Comparison of ENCODE assay signal across 8 cellular contexts in the genomic region with DNA sequence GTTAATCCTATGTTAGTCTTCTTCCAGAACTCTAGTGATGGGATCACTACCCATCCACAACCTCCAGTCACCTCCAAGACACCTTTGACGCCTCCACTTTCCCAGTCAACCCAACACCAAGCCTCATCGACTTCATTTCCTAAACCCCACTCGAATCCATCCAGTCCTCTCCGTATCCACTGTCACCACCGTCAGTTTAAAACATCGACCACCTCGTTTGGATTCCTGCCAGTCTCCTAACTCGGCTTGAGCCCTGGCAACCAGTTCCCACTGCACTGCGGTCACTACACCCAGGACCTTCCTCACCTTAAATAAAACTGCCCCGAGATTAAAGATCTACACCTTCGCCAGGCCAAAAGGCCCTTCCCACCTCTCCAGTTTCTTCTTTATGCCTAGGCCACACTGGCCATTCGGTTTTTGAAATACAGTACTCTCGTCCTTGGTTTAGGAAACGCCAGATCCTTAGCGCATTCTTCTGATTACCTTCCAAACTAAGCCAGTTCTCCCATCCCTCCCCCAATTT. TPM values are rescaled to one million over a fixed set of nuclear protein-coding genes. Genes with fewer than 3 reads are reported as not detected.
DNase-seq lines count a peak whose midpoint lies in the region; ATAC-seq and TF ChIP-seq lines count a peak whose summit lies in the region.

No MANE protein-coding gene starts in this region.

- H3K18ac ChIP-seq in H9 (ENCODE audit: insufficient read length, low read depth, low read length) = no peak overlapping the region

- H2BK120ac ChIP-seq in H9 (ENCODE audit: low read depth, low read length, poor library complexity, severe bottlenecking) = no peak overlapping the region

- peaks cover 3% of the 10 kb centered on the region; the same call in 1 of the 2 replicates for H3K79me2 ChIP-seq in H9 (ENCODE audit: insufficient read depth, low read length)
- peaks cover 51% of the 10 kb centered on the region for H3K79me2 ChIP-seq in SK-N-SH (ENCODE audit: insufficient read depth)

- H2BK12ac ChIP-seq in H9 (ENCODE audit: insufficient read length, low read depth, low read length) = peak overlapping the region; percentile 55

- no peak overlapping the region for H3K14ac ChIP-seq in H9 (ENCODE audit: insufficient read depth, low read length)

- peaks cover 11% of the 10 kb centered on the region for H3F3A ChIP-seq in SK-N-SH (replicated peaks; ENCODE audit: insufficient read depth)

- no peaks in the 10 kb centered on the region for H4K20me1 ChIP-seq in H9 (ENCODE audit: control insufficient read depth, insufficient read depth, insufficient read length)
- no peaks in the 10 kb centered on the region for H4K20me1 ChIP-seq in SK-N-SH (ENCODE audit: insufficient read depth)

- no peaks in the 10 kb centered on the region for H3K9me3 Mint-ChIP-seq in H9

- no peak for TF ChIP-seq POLR2A in GM18505 (IDR thresholded peaks at IDR 0.05; ENCODE audit: borderline replicate concordance, extremely low read depth, insufficient read depth, insufficient read length)

- H3K9me3 ChIP-seq in H9 (ENCODE audit: control insufficient read depth, low read depth, low read length) (no peaks in the 10 kb centered on the region), SK-N-SH (no peaks in the 10 kb centered on the region)

- H3K27ac Mint-ChIP-seq in H9 = peak overlapping the region; percentile 17 to 95 (median 92); a peak in 4 of 7 replicates

- H3K36me3 Mint-ChIP-seq in H9 (ENCODE audit: insufficient read depth in 1 of 3, low read depth in 3 of 3) = no peaks in the 10 kb centered on the region

- H3K4ac ChIP-seq in H9 (ENCODE audit: low read depth, low read length) = no peak overlapping the region

- no peak for TF ChIP-seq EP300 in SK-N-SH (IDR thresholded peaks at IDR 0.05; ENCODE audit: borderline replicate concordance in 1 of 2, low read depth in 1 of 2, low read length in 1 of 2)

- peaks cover 3% of the 10 kb centered on the region for H3K79me1 ChIP-seq in H9 (ENCODE audit: insufficient read depth, low read depth, low read length, poor library complexity, severe bottlenecking)

- peak overlapping the region; percentile 85 to 92 for H3K4me3 Mint-ChIP-seq in H9

- H3K27me3 ChIP-seq in H9 (ENCODE audit: insufficient read depth, low read length) (no peaks in the 10 kb centered on the region), SK-N-SH (ENCODE audit: insufficient read depth) (no peaks in the 10 kb centered on the region)

- H3K4me2 ChIP-seq in H9 (ENCODE audit: insufficient read depth, insufficient read length, low read length) = peak overlapping the region; percentile 86
- peak overlapping the region; percentile 78 for H3K4me2 ChIP-seq in SK-N-SH

- peaks cover 11% of the 10 kb centered on the region for H3K23me2 ChIP-seq in H9 (ENCODE audit: insufficient read length, low read depth, low read length, poor library complexity, severe bottlenecking)

- no peak overlapping the region for H4K8ac ChIP-seq in H9 (replicated peaks; ENCODE audit: insufficient read length, low read depth, low read length)

- H2BK20ac ChIP-seq in H9 (ENCODE audit: low read depth, low read length, poor library complexity, severe bottlenecking) = no peak overlapping the region

- TF ChIP-seq CTCF in H9 (conservative IDR thresholded peaks at IDR 0.05) = no peak
- no peak for TF ChIP-seq CTCF in SK-N-SH (IDR thresholded peaks at IDR 0.05)
- TF ChIP-seq CTCF in foreskin fibroblast (IDR thresholded peaks at IDR 0.05; ENCODE audit: low read depth, low read length) = no peak

- H3K4me3 ChIP-seq in SK-N-SH (ENCODE audit: low read depth in 2 of 2, low read length in 1 of 2) (peak overlapping the region; percentile 81 to 96), foreskin fibroblast (ENCODE audit: low read depth in 1 of 2, low read length in 2 of 2) (peak overlapping the region; percentile 79 to 96), skeletal muscle cell (ENCODE audit: low read depth, low read length) (peak overlapping the region; percentile 93)

- no peak overlapping the region for H4K5ac ChIP-seq in H9 (ENCODE audit: insufficient read length, low read depth, low read length)

- H3K23ac ChIP-seq in H9 (ENCODE audit: insufficient read length, low read depth, low read length) = no peak overlapping the region

- peak overlapping the region; percentile 42 for H3K27ac ChIP-seq in H9 (ENCODE audit: insufficient read length, low read depth, low read length)
- peak overlapping the region; percentile 92 to 99 for H3K27ac ChIP-seq in SK-N-SH (ENCODE audit: low read depth in 2 of 2, low read length in 1 of 2)

- CTCF ChIA-PET in SK-N-SH (lab: Yijun Ruan, JAX) = no interaction called here

- peaks cover 2 to 9% of the 10 kb centered on the region in 2 experiments for H3K36me3 ChIP-seq in SK-N-SH (replicated peaks in 1 of 2; ENCODE audit: control insufficient read depth in 1 of 2, insufficient read depth in 2 of 2, low read length in 1 of 2)

- no peak overlapping the region for H2BK15ac ChIP-seq in H9 (ENCODE audit: low read depth, low read length)

- WGBS in H9 (ENCODE audit: extremely low coverage, insufficient read length, low lambda C conversion rate) = no CpG with 5 or more reads among the region's 15 CpGs
- 24% methylated on average over 15 of the region's 15 CpGs for WGBS in SK-N-SH (ENCODE audit: low lambda C conversion rate)

- peaks cover 4% of the 10 kb centered on the region for H3K27me3 Mint-ChIP-seq in H9 (ENCODE audit: low read depth)

- H2BK5ac ChIP-seq in H9 (ENCODE audit: insufficient read length, low read length) = no peak overlapping the region

- H3K4me1 Mint-ChIP-seq in H9 = peaks cover 16 to 23% of the 10 kb centered on the region in 2 experiments

- POLR2A ChIA-PET in SK-N-SH (lab: Yijun Ruan, JAX) = no interaction called here

- ATAC-seq in GM21737 (IDR thresholded peaks at IDR 0.05; ENCODE audit: unreplicated experiment) (no peak), GM18505 (IDR thresholded peaks at IDR 0.05; ENCODE audit: unreplicated experiment) (no peak), GM18870 (IDR thresholded peaks at IDR 0.05; ENCODE audit: unreplicated experiment) (no peak)

- no peak for TF ChIP-seq RAD21 in SK-N-SH (IDR thresholded peaks at IDR 0.05; ENCODE audit: low read length)

- no peak overlapping the region for H4K91ac ChIP-seq in H9 (ENCODE audit: insufficient read length, low read depth, low read length)

- no peak overlapping the region for H3K56ac ChIP-seq in H9 (ENCODE audit: insufficient read length, low read depth, low read length)

- H3K4me1 ChIP-seq in H9 (ENCODE audit: insufficient read depth, low read length) = no peaks in the 10 kb centered on the region; the same call in 1 of the 2 replicates
- peaks cover 0 to 10% of the 10 kb centered on the region in 2 experiments; a peak in 2 of 4 replicates for H3K4me1 ChIP-seq in SK-N-SH (ENCODE audit: control insufficient read depth in 1 of 2, insufficient read depth in 2 of 2, low read depth in 1 of 2, low read length in 1 of 2)

- no peak overlapping the region for H2AK5ac ChIP-seq in H9 (ENCODE audit: insufficient read length, low read length)

- no peak overlapping the region for H2AFZ ChIP-seq in H9 (ENCODE audit: low read length)
- peak overlapping the region; percentile 95 for H2AFZ ChIP-seq in SK-N-SH (ENCODE audit: low read depth)

- H3K9me2 ChIP-seq in SK-N-SH = no peaks in the 10 kb centered on the region

- peak overlapping the region; percentile 45 for H3K9ac ChIP-seq in H9 (ENCODE audit: extremely low read depth, insufficient read length, low read length)
- H3K9ac ChIP-seq in SK-N-SH = peak overlapping the region; percentile 79

- no peak overlapping the region for H3T11ph ChIP-seq in H9 (ENCODE audit: low read length)

- DNase-seq in H9 (no peak), SK-N-SH (peak; percentile 30), foreskin fibroblast (no peak), skeletal muscle cell (ENCODE audit: low read depth) (no peak), dermis blood vessel endothelial cell (no peak)

TF ChIP-seq in SK-N-SH, 30 proteins besides CTCF, POLR2A, EP300 and RAD21:
- TF ChIP-seq TEAD4 (IDR thresholded peaks at IDR 0.05; ENCODE audit: borderline replicate concordance, insufficient read depth) = no peak
TF ChIP-seq in SK-N-SH: peak in this region for 0.

RNA-seq across cellular contexts. Expression of gene MTIF3, which starts 1.2 kb away (rescaled TPM):
- total RNA-seq in H9 (2021) (31.6 and 32.3 TPM in 2 replicates), dermis blood vessel endothelial cell (55.0 and 70.1 TPM in 2 replicates)
- 29.5 and 35.6 TPM in 2 replicates for polyA plus RNA-seq in SK-N-SH (2012; rRNA removed)
- polyA plus RNA-seq in SK-N-SH (2012; cell fraction: cytosol; rRNA removed) = 36.4 and 56.6 TPM in 2 replicates
- 42.6 and 50.7 TPM in 2 replicates for polyA plus RNA-seq in SK-N-SH (2012; cell fraction: nucleus; rRNA removed)

RNA-seq across cellular contexts. Expression of gene GTF3A, which starts 24.7 kb away (rescaled TPM):
- total RNA-seq in H9 (2021) (70.0 and 70.5 TPM in 2 replicates), dermis blood vessel endothelial cell (110 and 146 TPM in 2 replicates)
- polyA plus RNA-seq in SK-N-SH (2012; rRNA removed) = 57.1 and 75.4 TPM in 2 replicates
- 113 and 132 TPM in 2 replicates for polyA plus RNA-seq in SK-N-SH (2012; cell fraction: cytosol; rRNA removed)
- polyA plus RNA-seq in SK-N-SH (2012; cell fraction: nucleus; rRNA removed) = 32.3 and 39.3 TPM in 2 replicates
